2 cellular contexts compared by ENCODE assay signal in the genomic region with DNA sequence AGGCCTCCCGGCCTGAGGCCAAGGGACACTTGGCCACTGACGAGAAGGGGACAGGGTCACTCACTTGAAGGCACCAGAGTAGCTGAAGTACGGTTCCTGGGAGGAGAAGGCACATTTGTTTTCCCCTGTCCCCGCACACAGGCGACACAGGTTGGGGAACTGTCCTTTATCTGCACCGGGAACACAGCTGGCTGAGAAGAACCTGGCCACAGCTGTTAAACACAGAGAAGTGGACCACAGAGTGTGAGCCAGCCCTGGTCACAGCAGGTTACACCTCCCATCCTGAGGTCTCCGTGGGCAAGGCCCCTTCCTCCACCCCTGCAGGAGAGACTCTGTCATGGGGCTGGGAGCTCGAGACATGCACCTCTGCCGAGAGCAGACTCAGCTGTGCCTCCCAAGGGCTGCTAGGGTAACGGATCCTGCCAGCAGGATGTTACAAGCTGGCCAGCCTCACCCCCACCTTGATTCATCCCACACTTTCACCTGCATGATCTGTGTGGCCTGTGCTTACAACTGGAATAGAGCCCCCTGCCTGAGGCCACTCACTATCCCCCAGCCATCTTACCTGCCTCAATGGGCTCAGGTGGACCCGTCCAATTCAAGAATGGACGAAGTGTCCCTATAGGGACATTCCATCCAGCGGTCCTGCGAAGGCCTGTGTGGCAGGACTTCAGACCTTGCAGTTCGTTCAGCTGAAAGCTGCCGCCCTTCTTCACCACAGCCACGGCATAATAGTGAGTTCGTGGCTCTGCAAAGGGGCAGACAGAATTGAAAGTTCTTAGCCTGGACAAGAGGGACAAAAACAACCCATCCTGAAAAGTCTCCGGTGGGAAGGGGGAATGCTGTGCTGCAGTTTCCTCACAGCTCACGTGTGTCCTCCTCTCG.
TF ChIP-seq lines count a peak whose summit lies in the region.

No MANE protein-coding gene starts in this region.

TF ChIP-seq in A549, 52 proteins besides CTCF, POLR2A, EP300 and RAD21:
- TF ChIP-seq GATA3 (IDR thresholded peaks at IDR 0.05; ENCODE audit: borderline replicate concordance), result no peak
- no peak for TF ChIP-seq NFE2L2 (conservative IDR thresholded peaks at IDR 0.05; ENCODE audit: low read length)
- no peak for TF ChIP-seq RARB (CRISPR knock-in tag; IDR thresholded peaks at IDR 0.05)
- TF ChIP-seq, protein P1, sequence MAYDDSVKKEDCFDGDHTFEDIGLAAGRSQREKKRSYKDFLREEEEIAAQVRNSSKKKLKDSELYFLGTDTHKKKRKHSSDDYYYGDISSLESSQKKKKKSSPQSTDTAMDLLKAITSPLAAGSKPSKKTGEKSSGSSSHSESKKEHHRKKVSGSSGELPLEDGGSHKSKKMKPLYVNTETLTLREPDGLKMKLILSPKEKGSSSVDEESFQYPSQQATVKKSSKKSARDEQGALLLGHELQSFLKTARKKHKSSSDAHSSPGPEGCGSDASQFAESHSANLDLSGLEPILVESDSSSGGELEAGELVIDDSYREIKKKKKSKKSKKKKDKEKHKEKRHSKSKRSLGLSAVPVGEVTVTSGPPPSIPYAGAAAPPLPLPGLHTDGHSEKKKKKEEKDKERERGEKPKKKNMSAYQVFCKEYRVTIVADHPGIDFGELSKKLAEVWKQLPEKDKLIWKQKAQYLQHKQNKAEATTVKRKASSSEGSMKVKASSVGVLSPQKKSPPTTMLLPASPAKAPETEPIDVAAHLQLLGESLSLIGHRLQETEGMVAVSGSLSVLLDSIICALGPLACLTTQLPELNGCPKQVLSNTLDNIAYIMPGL (CRISPR knock-in tag; IDR thresholded peaks at IDR 0.05; ENCODE audit: borderline replicate concordance), result no peak
- TF ChIP-seq, protein P2, sequence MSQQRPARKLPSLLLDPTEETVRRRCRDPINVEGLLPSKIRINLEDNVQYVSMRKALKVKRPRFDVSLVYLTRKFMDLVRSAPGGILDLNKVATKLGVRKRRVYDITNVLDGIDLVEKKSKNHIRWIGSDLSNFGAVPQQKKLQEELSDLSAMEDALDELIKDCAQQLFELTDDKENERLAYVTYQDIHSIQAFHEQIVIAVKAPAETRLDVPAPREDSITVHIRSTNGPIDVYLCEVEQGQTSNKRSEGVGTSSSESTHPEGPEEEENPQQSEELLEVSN (IDR thresholded peaks at IDR 0.05; ENCODE audit: borderline replicate concordance, low read depth), result no peak
- no peak for TF ChIP-seq CBX2 (IDR thresholded peaks at IDR 0.05; ENCODE audit: borderline replicate concordance, low read depth)
- TF ChIP-seq, protein P3, sequence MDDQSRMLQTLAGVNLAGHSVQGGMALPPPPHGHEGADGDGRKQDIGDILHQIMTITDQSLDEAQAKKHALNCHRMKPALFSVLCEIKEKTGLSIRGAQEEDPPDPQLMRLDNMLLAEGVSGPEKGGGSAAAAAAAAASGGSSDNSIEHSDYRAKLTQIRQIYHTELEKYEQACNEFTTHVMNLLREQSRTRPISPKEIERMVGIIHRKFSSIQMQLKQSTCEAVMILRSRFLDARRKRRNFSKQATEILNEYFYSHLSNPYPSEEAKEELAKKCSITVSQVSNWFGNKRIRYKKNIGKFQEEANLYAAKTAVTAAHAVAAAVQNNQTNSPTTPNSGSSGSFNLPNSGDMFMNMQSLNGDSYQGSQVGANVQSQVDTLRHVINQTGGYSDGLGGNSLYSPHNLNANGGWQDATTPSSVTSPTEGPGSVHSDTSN (IDR thresholded peaks at IDR 0.05), result no peak
- no peak for TF ChIP-seq HOXA7 (CRISPR knock-in tag; IDR thresholded peaks at IDR 0.05)

TF ChIP-seq in HepG2, 621 proteins besides CTCF, POLR2A, EP300 and RAD21:
- TF ChIP-seq TP53 (CRISPR knock-in tag; conservative IDR thresholded peaks at IDR 0.05) (no peak), YEATS2 (CRISPR knock-in tag; IDR thresholded peaks at IDR 0.05; ENCODE audit: borderline replicate concordance) (no peak), FOXJ3 (CRISPR knock-in tag; IDR thresholded peaks at IDR 0.05; ENCODE audit: borderline replicate concordance) (no peak), HNF4G (IDR thresholded peaks at IDR 0.05; ENCODE audit: borderline replicate concordance, low read depth, low read length) (no peak), HNF4G (CRISPR knock-in tag; IDR thresholded peaks at IDR 0.05; ENCODE audit: borderline replicate concordance, low read depth) (no peak), ZKSCAN8 (CRISPR knock-in tag; IDR thresholded peaks at IDR 0.05; ENCODE audit: borderline replicate concordance) (no peak), GLI4 (CRISPR knock-in tag; IDR thresholded peaks at IDR 0.05; ENCODE audit: borderline replicate concordance) (no peak), ZNF484 (CRISPR knock-in tag; IDR thresholded peaks at IDR 0.05; ENCODE audit: borderline replicate concordance, low read depth) (no peak), ZNF138 (CRISPR knock-in tag; IDR thresholded peaks at IDR 0.05; ENCODE audit: low read depth) (no peak), EHMT2 (IDR thresholded peaks at IDR 0.05; ENCODE audit: borderline replicate concordance, low read depth, low read length) (no peak), ZSCAN9 (CRISPR knock-in tag; IDR thresholded peaks at IDR 0.05; ENCODE audit: borderline replicate concordance) (no peak), ZFP37 (CRISPR knock-in tag; IDR thresholded peaks at IDR 0.05; ENCODE audit: borderline replicate concordance) (no peak)
- TF ChIP-seq, protein P4, sequence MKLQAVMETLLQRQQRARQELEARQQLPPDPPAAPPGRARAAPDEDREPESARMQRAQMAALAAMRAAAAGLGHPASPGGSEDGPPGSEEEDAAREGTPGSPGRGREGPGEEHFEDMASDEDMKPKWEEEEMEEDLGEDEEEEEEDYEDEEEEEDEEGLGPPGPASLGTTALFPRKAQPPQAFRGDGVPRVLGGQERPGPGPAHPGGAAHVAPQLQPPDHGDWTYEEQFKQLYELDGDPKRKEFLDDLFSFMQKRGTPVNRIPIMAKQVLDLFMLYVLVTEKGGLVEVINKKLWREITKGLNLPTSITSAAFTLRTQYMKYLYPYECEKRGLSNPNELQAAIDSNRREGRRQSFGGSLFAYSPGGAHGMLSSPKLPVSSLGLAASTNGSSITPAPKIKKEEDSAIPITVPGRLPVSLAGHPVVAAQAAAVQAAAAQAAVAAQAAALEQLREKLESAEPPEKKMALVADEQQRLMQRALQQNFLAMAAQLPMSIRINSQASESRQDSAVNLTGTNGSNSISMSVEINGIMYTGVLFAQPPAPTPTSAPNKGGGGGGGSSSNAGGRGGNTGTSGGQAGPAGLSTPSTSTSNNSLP (IDR thresholded peaks at IDR 0.05; ENCODE audit: low read depth, low read length), result no peak
TF ChIP-seq in HepG2: peak in this region for 0.
